ENCODE assay signal across 1 cellular context in the genomic region with DNA sequence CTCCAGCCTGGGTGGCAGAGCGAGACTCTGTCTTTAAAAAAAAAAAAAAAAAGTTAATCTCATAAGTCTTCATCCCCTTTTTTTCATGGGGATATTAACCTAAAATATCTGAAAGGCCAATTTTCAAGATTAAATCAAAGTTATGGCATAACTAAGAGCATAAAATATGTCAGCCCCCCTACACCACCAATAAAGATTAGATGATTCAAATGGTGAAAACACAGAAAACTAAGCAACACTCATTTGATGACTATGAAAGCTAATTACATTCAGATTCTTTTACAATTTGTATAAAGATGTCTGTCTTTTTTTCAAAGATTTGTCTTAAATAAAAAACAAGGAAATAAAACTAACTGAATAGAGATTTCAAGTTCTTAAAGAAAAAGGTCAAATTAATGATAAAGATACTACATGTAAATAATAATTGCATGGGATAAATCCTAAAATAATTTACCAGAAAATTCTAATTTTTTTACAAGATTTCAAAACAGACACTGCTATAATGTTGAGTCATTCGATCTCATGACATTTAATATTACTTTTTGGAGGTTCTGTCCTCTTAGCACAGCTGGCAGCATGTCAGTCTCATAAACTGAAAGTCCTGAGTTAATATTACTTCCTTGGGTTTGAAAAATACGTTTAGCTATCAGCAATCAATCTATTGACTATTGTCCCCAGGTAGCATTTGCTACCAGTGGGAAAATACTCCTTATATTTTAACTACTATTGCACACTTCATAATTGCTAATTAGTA.
TF ChIP-seq lines count a peak whose summit lies in the region.

No MANE protein-coding gene starts in this region.

TF ChIP-seq in SK-N-SH treated with all-trans-retinoic acid at 6 μM for 48 hours, 23 proteins besides CTCF, POLR2A, EP300 and RAD21 (continued from another document):
- TF ChIP-seq, protein P1, sequence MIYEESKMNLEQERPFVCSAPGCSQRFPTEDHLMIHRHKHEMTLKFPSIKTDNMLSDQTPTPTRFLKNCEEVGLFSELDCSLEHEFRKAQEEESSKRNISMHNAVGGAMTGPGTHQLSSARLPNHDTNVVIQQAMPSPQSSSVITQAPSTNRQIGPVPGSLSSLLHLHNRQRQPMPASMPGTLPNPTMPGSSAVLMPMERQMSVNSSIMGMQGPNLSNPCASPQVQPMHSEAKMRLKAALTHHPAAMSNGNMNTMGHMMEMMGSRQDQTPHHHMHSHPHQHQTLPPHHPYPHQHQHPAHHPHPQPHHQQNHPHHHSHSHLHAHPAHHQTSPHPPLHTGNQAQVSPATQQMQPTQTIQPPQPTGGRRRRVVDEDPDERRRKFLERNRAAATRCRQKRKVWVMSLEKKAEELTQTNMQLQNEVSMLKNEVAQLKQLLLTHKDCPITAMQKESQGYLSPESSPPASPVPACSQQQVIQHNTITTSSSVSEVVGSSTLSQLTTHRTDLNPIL (CRISPR knock-in tag; IDR thresholded peaks at IDR 0.05; ENCODE audit: low read depth) = no peak
- TF ChIP-seq RARB (CRISPR knock-in tag; IDR thresholded peaks at IDR 0.05) = no peak
- TF ChIP-seq, protein P2, sequence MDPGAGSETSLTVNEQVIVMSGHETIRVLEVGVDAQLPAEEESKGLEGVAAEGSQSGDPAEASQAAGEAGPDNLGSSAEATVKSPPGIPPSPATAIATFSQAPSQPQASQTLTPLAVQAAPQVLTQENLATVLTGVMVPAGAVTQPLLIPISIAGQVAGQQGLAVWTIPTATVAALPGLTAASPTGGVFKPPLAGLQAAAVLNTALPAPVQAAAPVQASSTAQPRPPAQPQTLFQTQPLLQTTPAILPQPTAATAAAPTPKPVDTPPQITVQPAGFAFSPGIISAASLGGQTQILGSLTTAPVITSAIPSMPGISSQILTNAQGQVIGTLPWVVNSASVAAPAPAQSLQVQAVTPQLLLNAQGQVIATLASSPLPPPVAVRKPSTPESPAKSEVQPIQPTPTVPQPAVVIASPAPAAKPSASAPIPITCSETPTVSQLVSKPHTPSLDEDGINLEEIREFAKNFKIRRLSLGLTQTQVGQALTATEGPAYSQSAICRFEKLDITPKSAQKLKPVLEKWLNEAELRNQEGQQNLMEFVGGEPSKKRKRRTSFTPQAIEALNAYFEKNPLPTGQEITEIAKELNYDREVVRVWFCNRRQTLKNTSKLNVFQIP (CRISPR knock-in tag; IDR thresholded peaks at IDR 0.05; ENCODE audit: borderline replicate concordance, low read depth) = no peak
- no peak for TF ChIP-seq ZFP30 (CRISPR knock-in tag; IDR thresholded peaks at IDR 0.05)
